In genomic region chr19:40225440-40226305, GRCh38 we compare ENCODE assay signal across 9 cellular contexts. TPM values are rescaled to one million over a fixed set of nuclear protein-coding genes. Genes with fewer than 3 reads are reported as not detected.
DNase-seq lines count a peak whose midpoint lies in the region; ATAC-seq, FAIRE-seq and TF ChIP-seq lines count a peak whose summit lies in the region.
"Had no signal": no experiment of that assay in that cellular context is flagged by ENCODE, and none has a peak within 500 bp of the region (broad histone marks: within the 10 kb centered on the region; RNA-seq: fewer than 3 reads in every experiment).

No MANE protein-coding gene starts in this region.

- FAIRE-seq in HepG2 (lab: Jason Lieb, UNC) = peak; percentile 4

- no TSS peak for BruUV-seq in HepG2 (replicated peaks; lab: Mats Ljungman, UMichigan)

- H3K27me3 Mint-ChIP-seq in stimulated activated naive CD8-positive, alpha-beta T cell treated with anti-CD3 and anti-CD28 coated beads, Interleukin-15, Interleukin-2, amounts not matched to agents 100 ng/mL and 50 ng/mL, for 24 hours = peaks cover 47% of the 10 kb centered on the region
- H3K27me3 Mint-ChIP-seq in activated T-helper 17 cell treated with anti-CD3 and anti-CD28 coated beads, Interleukin-2, amount 50 U/mL, for 72 hours = peaks cover 35% of the 10 kb centered on the region

- H3K27ac Mint-ChIP-seq in stimulated activated naive CD8-positive, alpha-beta T cell treated with anti-CD3 and anti-CD28 coated beads, Interleukin-15, Interleukin-2, amounts not matched to agents 100 ng/mL and 50 ng/mL, for 24 hours = no peak overlapping the region
- H3K27ac Mint-ChIP-seq in activated T-helper 17 cell treated with anti-CD3 and anti-CD28 coated beads, Interleukin-2, amount 50 U/mL, for 72 hours = no peak overlapping the region

- TF ChIP-seq CTCF in HepG2 (CRISPR knock-in tag; IDR thresholded peaks at IDR 0.05) = peak; percentile 33; the same call in 1 of the 2 replicates
- no peak for TF ChIP-seq CTCF in gastroesophageal sphincter (IDR thresholded peaks at IDR 0.05)

- H3K9me3 ChIP-seq in HepG2 (ENCODE audit: low read length) (no peaks in the 10 kb centered on the region), SJCRH30 (replicated peaks) (no peaks in the 10 kb centered on the region), gastroesophageal sphincter (no peaks in the 10 kb centered on the region)

- peaks cover 59% of the 10 kb centered on the region for H3K4me1 ChIP-seq in HepG2 (ENCODE audit: insufficient read depth, low read length)
- H3K4me1 ChIP-seq in SJCRH30 = peaks cover 12% of the 10 kb centered on the region
- H3K4me1 ChIP-seq in gastroesophageal sphincter = peaks cover 2 to 21% (median 8%) of the 10 kb centered on the region in 3 donors

- H4K20me1 ChIP-seq in HepG2 (ENCODE audit: insufficient read depth, low read length) = no peaks in the 10 kb centered on the region

- POLR2A ChIA-PET in HepG2 (lab: Yijun Ruan, JAX) = interaction anchor here (1.0 to 1.4 kb wide), 2 partner anchors 27 to 58 kb away, joined by 3 read pairs; no protein-coding TSS in a partner anchor

- intact Hi-C loops in HepG2 (cut with micrococcal nuclease; ENCODE audit: unreplicated experiment) = no loop called here

- H3K9me3 Mint-ChIP-seq in stimulated activated naive CD8-positive, alpha-beta T cell treated with anti-CD3 and anti-CD28 coated beads, Interleukin-15, Interleukin-2, amounts not matched to agents 100 ng/mL and 50 ng/mL, for 24 hours = peaks cover 4% of the 10 kb centered on the region
- H3K9me3 Mint-ChIP-seq in activated T-helper 17 cell treated with anti-CD3 and anti-CD28 coated beads, Interleukin-2, amount 50 U/mL, for 72 hours = peaks cover 5% of the 10 kb centered on the region

- no peak for TF ChIP-seq RAD21 in HepG2 (CRISPR knock-in tag; IDR thresholded peaks at IDR 0.05)

- H3K4me3 ChIP-seq in HepG2 (replicated peaks in 1 of 3; ENCODE audit: insufficient read depth in 1 of 3, low read depth in 2 of 3, low read length in 3 of 3) (peak overlapping the region; percentile 32 to 70 (median 52)), SJCRH30 (no peak overlapping the region), gastroesophageal sphincter (peak overlapping the region in 1 of 2 donors; percentile 40)

- TF ChIP-seq POLR2A in HepG2 (IDR thresholded peaks at IDR 0.05; ENCODE audit: insufficient read depth in 1 of 2, low read depth in 2 of 2, low read length in 2 of 2) (no peak), gastroesophageal sphincter (IDR thresholded peaks at IDR 0.05) (no peak)

- ATAC-seq in stimulated activated naive CD8-positive, alpha-beta T cell treated with anti-CD3 and anti-CD28 coated beads, Interleukin-15, Interleukin-2, amounts not matched to agents 100 U/mL and 50 U/mL, for 24 hours = no peak
- no peak for ATAC-seq in activated T-helper 17 cell treated with anti-CD3 and anti-CD28 coated beads, Interleukin-2, amount 50 U/mL, for 72 hours (replicated peaks)
- peak; percentile 70 for ATAC-seq in HepG2
- ATAC-seq in GM18520 (IDR thresholded peaks at IDR 0.05; ENCODE audit: unreplicated experiment) = no peak
- ATAC-seq in gastroesophageal sphincter = no peak
- ATAC-seq: activated CD4-positive, CD25-positive, alpha-beta regulatory T cell treated with anti-CD3 and anti-CD28 coated beads, Interleukin-2, amount 50 U/mL, for 24 hours had no signal

- H2AFZ ChIP-seq in HepG2 (ENCODE audit: low read length) = peak overlapping the region; percentile 75

- H3K36me3 ChIP-seq in HepG2 (replicated peaks in 1 of 2; ENCODE audit: control insufficient read depth in 1 of 2, insufficient read depth in 2 of 2, low read length in 2 of 2) = no peaks in the 10 kb centered on the region
- no peaks in the 10 kb centered on the region for H3K36me3 ChIP-seq in SJCRH30
- no peaks in the 10 kb centered on the region for H3K36me3 ChIP-seq in gastroesophageal sphincter

- H3K4me2 ChIP-seq in HepG2 (ENCODE audit: low read depth, low read length) = peak overlapping the region; percentile 97

- H3K27me3 ChIP-seq in HepG2 (ENCODE audit: control insufficient read depth in 1 of 2, insufficient read depth in 2 of 2, low read length in 2 of 2) = no peaks in the 10 kb centered on the region
- H3K27me3 ChIP-seq in SJCRH30 = 0 out of 2 replicates have a peak, but pooled peaks cover 4% of the 10 kb centered on the region
- peaks cover 57% of the 10 kb centered on the region for H3K27me3 ChIP-seq in gastroesophageal sphincter

- H3K36me3 Mint-ChIP-seq in stimulated activated naive CD8-positive, alpha-beta T cell treated with anti-CD3 and anti-CD28 coated beads, Interleukin-15, Interleukin-2, amounts not matched to agents 100 ng/mL and 50 ng/mL, for 24 hours (ENCODE audit: low read depth) = peaks cover 4% of the 10 kb centered on the region
- H3K36me3 Mint-ChIP-seq in activated T-helper 17 cell treated with anti-CD3 and anti-CD28 coated beads, Interleukin-2, amount 50 U/mL, for 72 hours (ENCODE audit: low read depth) = peaks cover 5% of the 10 kb centered on the region

- peak overlapping the region; percentile 17 for H3K4me3 Mint-ChIP-seq in stimulated activated naive CD8-positive, alpha-beta T cell treated with anti-CD3 and anti-CD28 coated beads, Interleukin-15, Interleukin-2, amounts not matched to agents 100 ng/mL and 50 ng/mL, for 24 hours
- H3K4me3 Mint-ChIP-seq in activated T-helper 17 cell treated with anti-CD3 and anti-CD28 coated beads, Interleukin-2, amount 50 U/mL, for 72 hours = peak overlapping the region; percentile 2

- TF ChIP-seq EP300 in HepG2 (IDR thresholded peaks at IDR 0.05; ENCODE audit: low read depth in 2 of 2, low read length in 2 of 2) = no peak
- TF ChIP-seq EP300 in HepG2 (CRISPR knock-in tag; IDR thresholded peaks at IDR 0.05; ENCODE audit: borderline replicate concordance) = no peak
- TF ChIP-seq EP300 in gastroesophageal sphincter (IDR thresholded peaks at IDR 0.05) = no peak

- CTCF ChIA-PET in HepG2 (lab: Yijun Ruan, JAX; ENCODE audit: low intra/inter-chr PET ratio, low total read pairs) = no interaction called here

- peak overlapping the region; percentile 44 for H3K27ac ChIP-seq in HepG2 (ENCODE audit: extremely low read length, insufficient read depth, low read length)
- H3K27ac ChIP-seq in SJCRH30 = no peak overlapping the region
- no peak overlapping the region for H3K27ac ChIP-seq in gastroesophageal sphincter

- 6% methylated on average over 21 of the region's 21 CpGs for WGBS in HepG2 (ENCODE audit: low lambda C conversion rate)
- 22 to 29% methylated on average over 16 to 17 of the region's 21 CpGs for WGBS in gastroesophageal sphincter (ENCODE audit: low coverage in 1 of 2), 2 donors

- no peaks in the 10 kb centered on the region for H3K79me2 ChIP-seq in HepG2 (ENCODE audit: insufficient read depth, low read length)

- in situ Hi-C loops in HepG2 (cut with HindIII; ENCODE audit: extremely low pct_ligation_motif_present, low pct_unique_long_range_greater_than_20kb) = no loop called here

- peak overlapping the region; percentile 42 for H3K9ac ChIP-seq in HepG2 (ENCODE audit: insufficient read depth, low read depth, low read length)

- peaks cover 35% of the 10 kb centered on the region for H3K4me1 Mint-ChIP-seq in stimulated activated naive CD8-positive, alpha-beta T cell treated with anti-CD3 and anti-CD28 coated beads, Interleukin-15, Interleukin-2, amounts not matched to agents 100 ng/mL and 50 ng/mL, for 24 hours (ENCODE audit: low read depth)
- peaks cover 20% of the 10 kb centered on the region for H3K4me1 Mint-ChIP-seq in activated T-helper 17 cell treated with anti-CD3 and anti-CD28 coated beads, Interleukin-2, amount 50 U/mL, for 72 hours

- no peak for DNase-seq in stimulated activated naive CD8-positive, alpha-beta T cell treated with anti-CD3 and anti-CD28 coated beads, Interleukin-15, Interleukin-2, amounts not matched to agents 100 U/mL and 50 U/mL, for 24 hours
- peak; percentile 25 for DNase-seq in HepG2 (ENCODE audit: low spot score)
- DNase-seq in activated CD4-positive, CD25-positive, alpha-beta regulatory T cell (lab: John Stamatoyannopoulos, UW) = no peak
- no peak for DNase-seq in SJCRH30

RNA-seq across cellular contexts. Expression of gene CCNP, which starts 0.8 kb away (rescaled TPM):
- under 1 TPM; 0.28 to 0.48 TPM for total RNA-seq in activated T-helper 17 cell treated with anti-CD3 and anti-CD28 coated beads, Interleukin-2, amount 50 U/mL, for 72 hours
- total RNA-seq in HepG2 (2016; rRNA removed; fragmentation: Illumina TruSeq; extraction: Trizol) = 0.66 and 1.1 TPM in 2 replicates
- 0.20 and 0.35 TPM in 2 replicates for total RNA-seq in HepG2 (2016; cell fraction: cytosol; rRNA removed; fragmentation: Illumina TruSeq; extraction: Trizol; ENCODE audit: low read depth)
- 0.85 and 1.1 TPM in 2 replicates for total RNA-seq in HepG2 (2016; cell fraction: insoluble cytoplasmic fraction; rRNA removed; fragmentation: Illumina TruSeq; extraction: Trizol)
- total RNA-seq in HepG2 (2016; cell fraction: membrane; rRNA removed; fragmentation: Illumina TruSeq; extraction: Trizol) = 0.74 and 0.79 TPM in 2 replicates
- 0.69 and 0.96 TPM in 2 replicates for total RNA-seq in HepG2 (2016; cell fraction: nucleus; rRNA removed; fragmentation: Illumina TruSeq; extraction: Trizol)
- 1.8 and 2.8 TPM in 2 replicates for polyA plus RNA-seq in HepG2 (2011; rRNA removed)
- 1.7 and 2.0 TPM in 2 replicates for polyA plus RNA-seq in HepG2 (2011; cell fraction: cytosol; rRNA removed)
- 7.9 and 8.4 TPM in 2 replicates for polyA plus RNA-seq in HepG2 (2011; cell fraction: nucleus; rRNA removed)
- 2.0 and 2.9 TPM in 2 replicates for polyA plus RNA-seq in HepG2 (2012)
- polyA plus RNA-seq in HepG2 (2016; cell fraction: cytosol; fragmentation: Illumina TruSeq; extraction: Trizol; ENCODE audit: low read depth) = 0.25 and 0.58 TPM in 2 replicates
- polyA plus RNA-seq in HepG2 (2016; cell fraction: insoluble cytoplasmic fraction; fragmentation: Illumina TruSeq; extraction: Trizol; ENCODE audit: low read depth) = 1.0 and 1.2 TPM in 2 replicates
- 0.49 and 0.52 TPM in 2 replicates for polyA plus RNA-seq in HepG2 (2016; cell fraction: membrane; fragmentation: Illumina TruSeq; extraction: Trizol; ENCODE audit: low read depth)
- 2.3 and 2.8 TPM in 2 replicates for polyA plus RNA-seq in HepG2 (2016; cell fraction: nucleus; fragmentation: Illumina TruSeq; extraction: Trizol; ENCODE audit: insufficient read depth, low read depth)
- 0.07 and 2.4 TPM in 2 replicates for polyA minus RNA-seq in HepG2 (2011; rRNA and poly(A)+ RNA removed; ENCODE audit: low replicate concordance)
- 0.79 and 1.1 TPM in 2 replicates for polyA minus RNA-seq in HepG2 (2011; cell fraction: cytosol; rRNA and poly(A)+ RNA removed)
- 0.90 and 1.2 TPM in 2 replicates for polyA minus RNA-seq in HepG2 (2011; cell fraction: nucleus; rRNA and poly(A)+ RNA removed)
- total RNA-seq in SJCRH30 (2014; rRNA removed; shearing (Covaris generic)) = 0.08 TPM in 1 of 2 replicates, not detected in the other
- total RNA-seq in gastroesophageal sphincter = under 1 TPM in 1 of 4 donors, not detected in 3; 0.13 TPM

RNA-seq across cellular contexts. Expression of gene TTC9B, which starts 7.5 kb away (rescaled TPM):
- total RNA-seq in activated T-helper 17 cell treated with anti-CD3 and anti-CD28 coated beads, Interleukin-2, amount 50 U/mL, for 72 hours = 1 to 10 TPM in 1 of 2 donors, not detected in 1; 1.1 TPM
- total RNA-seq in HepG2 (2016; rRNA removed; fragmentation: Illumina TruSeq; extraction: Trizol) (not detected in 2 replicates), gastroesophageal sphincter (not detected)
- total RNA-seq in HepG2 (2016; cell fraction: cytosol; rRNA removed; fragmentation: Illumina TruSeq; extraction: Trizol; ENCODE audit: low read depth) = not detected in 2 replicates
- total RNA-seq in HepG2 (2016; cell fraction: insoluble cytoplasmic fraction; rRNA removed; fragmentation: Illumina TruSeq; extraction: Trizol) = not detected in 2 replicates
- total RNA-seq in HepG2 (2016; cell fraction: membrane; rRNA removed; fragmentation: Illumina TruSeq; extraction: Trizol) = not detected in 2 replicates
- not detected in 2 replicates for total RNA-seq in HepG2 (2016; cell fraction: nucleus; rRNA removed; fragmentation: Illumina TruSeq; extraction: Trizol)
- polyA plus RNA-seq in HepG2 (2011; rRNA removed) = not detected in 2 replicates
- not detected in 2 replicates for polyA plus RNA-seq in HepG2 (2011; cell fraction: cytosol; rRNA removed)
- 0.05 TPM in 1 of 2 replicates, not detected in the other for polyA plus RNA-seq in HepG2 (2011; cell fraction: nucleus; rRNA removed)
- polyA plus RNA-seq in HepG2 (2012) = 0.08 and 0.27 TPM in 2 replicates
- polyA plus RNA-seq in HepG2 (2016; cell fraction: cytosol; fragmentation: Illumina TruSeq; extraction: Trizol; ENCODE audit: low read depth) = not detected in 2 replicates
- not detected in 2 replicates for polyA plus RNA-seq in HepG2 (2016; cell fraction: insoluble cytoplasmic fraction; fragmentation: Illumina TruSeq; extraction: Trizol; ENCODE audit: low read depth)
- not detected in 2 replicates for polyA plus RNA-seq in HepG2 (2016; cell fraction: membrane; fragmentation: Illumina TruSeq; extraction: Trizol; ENCODE audit: low read depth)
- not detected in 2 replicates for polyA plus RNA-seq in HepG2 (2016; cell fraction: nucleus; fragmentation: Illumina TruSeq; extraction: Trizol; ENCODE audit: insufficient read depth, low read depth)
- not detected in 2 replicates for polyA minus RNA-seq in HepG2 (2011; rRNA and poly(A)+ RNA removed; ENCODE audit: low replicate concordance)
- not detected in 2 replicates for polyA minus RNA-seq in HepG2 (2011; cell fraction: cytosol; rRNA and poly(A)+ RNA removed)
- polyA minus RNA-seq in HepG2 (2011; cell fraction: nucleus; rRNA and poly(A)+ RNA removed) = not detected in 2 replicates
- total RNA-seq in SJCRH30 (2014; rRNA removed; shearing (Covaris generic)) = not detected in 2 replicates

RNA-seq across cellular contexts. Expression of gene MAP3K10, which starts 34.4 kb away (rescaled TPM):
- 10 to 100 TPM; 11.1 to 12.9 TPM for total RNA-seq in activated T-helper 17 cell treated with anti-CD3 and anti-CD28 coated beads, Interleukin-2, amount 50 U/mL, for 72 hours
- total RNA-seq in HepG2 (2016; rRNA removed; fragmentation: Illumina TruSeq; extraction: Trizol) (1.9 and 3.4 TPM in 2 replicates), gastroesophageal sphincter (10 to 100 TPM in 3 of 4 donors, 1 to 10 TPM in 1; 9.8 to 21.3 (median 16.4) TPM)
- 3.4 and 3.7 TPM in 2 replicates for total RNA-seq in HepG2 (2016; cell fraction: cytosol; rRNA removed; fragmentation: Illumina TruSeq; extraction: Trizol; ENCODE audit: low read depth)
- 1.5 and 4.3 TPM in 2 replicates for total RNA-seq in HepG2 (2016; cell fraction: insoluble cytoplasmic fraction; rRNA removed; fragmentation: Illumina TruSeq; extraction: Trizol)
- total RNA-seq in HepG2 (2016; cell fraction: membrane; rRNA removed; fragmentation: Illumina TruSeq; extraction: Trizol) = 2.3 and 3.1 TPM in 2 replicates
- total RNA-seq in HepG2 (2016; cell fraction: nucleus; rRNA removed; fragmentation: Illumina TruSeq; extraction: Trizol) = 4.8 and 6.5 TPM in 2 replicates
- polyA plus RNA-seq in HepG2 (2011; rRNA removed) = 5.0 and 6.7 TPM in 2 replicates
- 2.4 and 4.6 TPM in 2 replicates for polyA plus RNA-seq in HepG2 (2011; cell fraction: cytosol; rRNA removed)
- polyA plus RNA-seq in HepG2 (2011; cell fraction: nucleus; rRNA removed) = 28.9 and 39.9 TPM in 2 replicates
- 4.5 and 7.7 TPM in 2 replicates for polyA plus RNA-seq in HepG2 (2012)
- 1.1 and 1.2 TPM in 2 replicates for polyA plus RNA-seq in HepG2 (2016; cell fraction: cytosol; fragmentation: Illumina TruSeq; extraction: Trizol; ENCODE audit: low read depth)
- 2.1 and 3.6 TPM in 2 replicates for polyA plus RNA-seq in HepG2 (2016; cell fraction: insoluble cytoplasmic fraction; fragmentation: Illumina TruSeq; extraction: Trizol; ENCODE audit: low read depth)
- 2.5 and 3.9 TPM in 2 replicates for polyA plus RNA-seq in HepG2 (2016; cell fraction: membrane; fragmentation: Illumina TruSeq; extraction: Trizol; ENCODE audit: low read depth)
- polyA plus RNA-seq in HepG2 (2016; cell fraction: nucleus; fragmentation: Illumina TruSeq; extraction: Trizol; ENCODE audit: insufficient read depth, low read depth) = 14.6 and 16.4 TPM in 2 replicates
- 9.5 and 13.6 TPM in 2 replicates for polyA minus RNA-seq in HepG2 (2011; rRNA and poly(A)+ RNA removed; ENCODE audit: low replicate concordance)
- polyA minus RNA-seq in HepG2 (2011; cell fraction: cytosol; rRNA and poly(A)+ RNA removed) = 3.7 and 4.1 TPM in 2 replicates
- polyA minus RNA-seq in HepG2 (2011; cell fraction: nucleus; rRNA and poly(A)+ RNA removed) = 9.0 and 9.3 TPM in 2 replicates
- 9.5 and 10.1 TPM in 2 replicates for total RNA-seq in SJCRH30 (2014; rRNA removed; shearing (Covaris generic))

RNA-seq across cellular contexts. Expression of gene AKT2, which starts 59.5 kb away (rescaled TPM):
- 100 to 1,000 TPM; 123 to 163 TPM for total RNA-seq in activated T-helper 17 cell treated with anti-CD3 and anti-CD28 coated beads, Interleukin-2, amount 50 U/mL, for 72 hours
- total RNA-seq in HepG2 (2016; rRNA removed; fragmentation: Illumina TruSeq; extraction: Trizol) = 82.1 and 82.7 TPM in 2 replicates
- total RNA-seq in HepG2 (2016; cell fraction: cytosol; rRNA removed; fragmentation: Illumina TruSeq; extraction: Trizol; ENCODE audit: low read depth) = 42.1 and 44.9 TPM in 2 replicates
- 70.8 and 81.6 TPM in 2 replicates for total RNA-seq in HepG2 (2016; cell fraction: insoluble cytoplasmic fraction; rRNA removed; fragmentation: Illumina TruSeq; extraction: Trizol)
- 96.0 and 104 TPM in 2 replicates for total RNA-seq in HepG2 (2016; cell fraction: membrane; rRNA removed; fragmentation: Illumina TruSeq; extraction: Trizol)
- 55.8 and 67.9 TPM in 2 replicates for total RNA-seq in HepG2 (2016; cell fraction: nucleus; rRNA removed; fragmentation: Illumina TruSeq; extraction: Trizol)
- polyA plus RNA-seq in HepG2 (2011; rRNA removed) = 173 and 182 TPM in 2 replicates
- 88.4 and 94.7 TPM in 2 replicates for polyA plus RNA-seq in HepG2 (2011; cell fraction: cytosol; rRNA removed)
- 432 and 533 TPM in 2 replicates for polyA plus RNA-seq in HepG2 (2011; cell fraction: nucleus; rRNA removed)
- 72.7 and 74.6 TPM in 2 replicates for polyA plus RNA-seq in HepG2 (2012)
- polyA plus RNA-seq in HepG2 (2016; cell fraction: cytosol; fragmentation: Illumina TruSeq; extraction: Trizol; ENCODE audit: low read depth) = 39.5 and 46.3 TPM in 2 replicates
- polyA plus RNA-seq in HepG2 (2016; cell fraction: insoluble cytoplasmic fraction; fragmentation: Illumina TruSeq; extraction: Trizol; ENCODE audit: low read depth) = 92.6 and 106 TPM in 2 replicates
- polyA plus RNA-seq in HepG2 (2016; cell fraction: membrane; fragmentation: Illumina TruSeq; extraction: Trizol; ENCODE audit: low read depth) = 95.0 and 114 TPM in 2 replicates
- 169 and 178 TPM in 2 replicates for polyA plus RNA-seq in HepG2 (2016; cell fraction: nucleus; fragmentation: Illumina TruSeq; extraction: Trizol; ENCODE audit: insufficient read depth, low read depth)
- 115 and 187 TPM in 2 replicates for polyA minus RNA-seq in HepG2 (2011; rRNA and poly(A)+ RNA removed; ENCODE audit: low replicate concordance)
- polyA minus RNA-seq in HepG2 (2011; cell fraction: cytosol; rRNA and poly(A)+ RNA removed) = 55.0 and 56.5 TPM in 2 replicates
- 77.1 and 89.5 TPM in 2 replicates for polyA minus RNA-seq in HepG2 (2011; cell fraction: nucleus; rRNA and poly(A)+ RNA removed)
- 138 and 142 TPM in 2 replicates for total RNA-seq in SJCRH30 (2014; rRNA removed; shearing (Covaris generic))
- total RNA-seq in gastroesophageal sphincter = 10 to 100 TPM; 64.2 to 88.9 (median 72.8) TPM
